20 cellular contexts compared by ENCODE assay signal in genomic region chr20:1855113-1855512, GRCh38. TPM values are rescaled to one million over a fixed set of nuclear protein-coding genes. Genes with fewer than 3 reads are reported as not detected.
A peak's percentile ranks its signal among the peaks of the same experiment; 100 is the strongest.
DNase-seq lines count a peak whose midpoint lies in the region; ATAC-seq, FAIRE-seq and TF ChIP-seq lines count a peak whose summit lies in the region.
"Had no signal": no experiment of that assay in that cellular context is flagged by ENCODE, and none has a peak within 500 bp of the region (broad histone marks: within the 10 kb centered on the region; RNA-seq: fewer than 3 reads in every experiment).

No MANE protein-coding gene starts in this region.

- H3K4me1 ChIP-seq in liver (ENCODE audit: control insufficient read depth in 4 of 4, insufficient read depth in 4 of 4, low read length in 3 of 4) (peaks cover 0 to 3% (median 0%) of the 10 kb centered on the region in 4 donors), small intestine (ENCODE audit: control insufficient read depth in 2 of 2, insufficient read depth in 1 of 2, low read depth in 1 of 2, low read length in 1 of 2) (peaks cover 0 to 6% of the 10 kb centered on the region in 2 donors), prostate gland (replicated peaks) (no peaks in the 10 kb centered on the region)
- H3K4me1 ChIP-seq: BE2C had no signal

- ATAC-seq in GM18909 (IDR thresholded peaks at IDR 0.05; ENCODE audit: poor library complexity, unreplicated experiment) (no peak), HG02852 (IDR thresholded peaks at IDR 0.05; ENCODE audit: unreplicated experiment) (no peak)
- ATAC-seq: HCT116 had no signal

- H3K4me3 ChIP-seq in liver (ENCODE audit: low read depth in 1 of 3, low read length in 3 of 3), result no peak overlapping the region
- no peak overlapping the region for H3K4me3 ChIP-seq in small intestine (ENCODE audit: low read depth in 1 of 2, low read length in 2 of 2)
- H3K4me3 ChIP-seq in prostate gland, result no peak overlapping the region

- intact Hi-C loops in prostate gland (cut with DNase I), result no loop called here

- TF ChIP-seq CTCF in liver (IDR thresholded peaks at IDR 0.05; ENCODE audit: low read depth, low read length, missing input control) (no peak), prostate gland (IDR thresholded peaks at IDR 0.05) (no peak)

- H3K36me3 ChIP-seq in liver (ENCODE audit: control insufficient read depth in 4 of 4, insufficient read depth in 3 of 4, low read depth in 1 of 4, low read length in 3 of 4) (no peaks in the 10 kb centered on the region), small intestine (ENCODE audit: control insufficient read depth in 2 of 2, insufficient read depth in 2 of 2, low read length in 2 of 2) (no peaks in the 10 kb centered on the region), prostate gland (no peaks in the 10 kb centered on the region)
- H3K36me3 ChIP-seq: BE2C had no signal

- no peak for TF ChIP-seq RAD21 in liver (IDR thresholded peaks at IDR 0.05)

- TF ChIP-seq POLR2A in prostate gland (IDR thresholded peaks at IDR 0.05), result no peak

- H3K9me3 ChIP-seq in liver (ENCODE audit: control insufficient read depth in 4 of 4, low read length in 3 of 4) (no peaks in the 10 kb centered on the region), small intestine (ENCODE audit: control insufficient read depth, low read depth) (no peaks in the 10 kb centered on the region), prostate gland (no peaks in the 10 kb centered on the region)
- H3K9me3 ChIP-seq: BE2C had no signal

- peak; percentile 50 for DNase-seq in HuH-7.5 (ENCODE audit: low spot score)
- peak; percentile 60 for DNase-seq in NCI-H69 (lab: John Stamatoyannopoulos, UW)
- peak; percentile 60 for DNase-seq in small intestine
- DNase-seq in prostate gland (ENCODE audit: low spot score), result no peak
- DNase-seq: BE2C; CD4-positive, alpha-beta memory T cell; DMS153; DMS79 treated with DMSO at 0.1 percent for 48 hours; EL had no signal

- no peak for FAIRE-seq in small intestine (lab: Jason Lieb, UNC)
- FAIRE-seq: A204.1, D721Med, G401.6, GM12891, GM19239, H54 had no signal

- H3K27ac ChIP-seq in liver (ENCODE audit: low read depth in 1 of 2, low read length in 2 of 2) (no peak overlapping the region), small intestine (ENCODE audit: low read depth in 1 of 2, low read length in 1 of 2) (no peak overlapping the region), prostate gland (no peak overlapping the region)
- H3K27ac ChIP-seq: C4-2B had no signal

- 55% methylated on average over 6 of the region's 6 CpGs for WGBS in liver
- 4 to 44% (median 20%) methylated on average over 6 of the region's 6 CpGs for WGBS in small intestine, 3 donors
- 64% methylated on average over 6 of the region's 6 CpGs for WGBS in prostate gland

- no peak overlapping the region for H3K9ac ChIP-seq in liver (ENCODE audit: low read depth in 1 of 2, low read length in 2 of 2)

- no peaks in the 10 kb centered on the region for H3K27me3 ChIP-seq in liver (ENCODE audit: control insufficient read depth in 4 of 4, insufficient read depth in 4 of 4, low read length in 3 of 4)
- H3K27me3 ChIP-seq in small intestine (ENCODE audit: control insufficient read depth in 2 of 2, insufficient read depth in 2 of 2, low read length in 2 of 2), result no peaks in the 10 kb centered on the region
- no peaks in the 10 kb centered on the region for H3K27me3 ChIP-seq in prostate gland (replicated peaks; ENCODE audit: insufficient read depth)
- H3K27me3 ChIP-seq: BE2C had no signal

TF ChIP-seq in liver, 16 proteins besides CTCF, POLR2A, EP300 and RAD21:
- TF ChIP-seq HNF4A (conservative IDR thresholded peaks at IDR 0.05) (peak; percentile 39 to 46), YY1 (IDR thresholded peaks at IDR 0.05) (no peak)

RNA-seq across cellular contexts. Expression of gene SIRPA, which starts 40.1 kb away (rescaled TPM):
- total RNA-seq in liver, result 10 to 100 TPM in 1 of 2 donors, 1 to 10 TPM in 1; 5.4 to 29.6 TPM
- polyA plus RNA-seq in liver, result 10 to 100 TPM; 16.7 to 47.5 TPM
- 10 to 100 TPM; 11.4 to 27.0 (median 17.8) TPM for polyA plus RNA-seq in small intestine
- total RNA-seq in prostate gland, result 10 to 100 TPM; 20.3 to 31.0 TPM
- polyA plus RNA-seq: CD4-positive, alpha-beta memory T cell had no signal
